Comparison of ENCODE assay signal across 29 cellular contexts in genomic region chr1:201327687-201328240, GRCh38. TPM values are rescaled to one million over a fixed set of nuclear protein-coding genes. Genes with fewer than 3 reads are reported as not detected.
A peak's percentile ranks its signal among the peaks of the same experiment; 100 is the strongest.
DNase-seq lines count a peak whose midpoint lies in the region; ATAC-seq, FAIRE-seq and TF ChIP-seq lines count a peak whose summit lies in the region.
"Had no signal": no experiment of that assay in that cellular context is flagged by ENCODE, and none has a peak within 500 bp of the region (broad histone marks: within the 10 kb centered on the region; RNA-seq: fewer than 3 reads in every experiment).

No MANE protein-coding gene starts in this region.

- H3K27ac ChIP-seq in cardiac muscle cell, result peak overlapping the region; percentile 84
- H3K27ac ChIP-seq in right atrium auricular region, result no peak overlapping the region
- H3K27ac ChIP-seq in foreskin keratinocyte, result peak overlapping the region; percentile 43
- no peak overlapping the region for H3K27ac ChIP-seq in upper lobe of right lung
- H3K27ac ChIP-seq: SK-N-MC had no signal

- H3K36me3 ChIP-seq in cardiac muscle cell (no peaks in the 10 kb centered on the region), right atrium auricular region (no peaks in the 10 kb centered on the region), bronchial epithelial cell (ENCODE audit: control insufficient read depth, insufficient read depth, low read length) (peaks cover 62% of the 10 kb centered on the region), upper lobe of right lung (no peaks in the 10 kb centered on the region)
- H3K36me3 ChIP-seq: MG63 had no signal

- H3K4me1 ChIP-seq in cardiac muscle cell (ENCODE audit: low read depth) (peaks cover 36% of the 10 kb centered on the region), right atrium auricular region (peaks cover 0 to 36% of the 10 kb centered on the region in 2 donors), foreskin keratinocyte (peaks cover 5% of the 10 kb centered on the region), upper lobe of right lung (peaks cover 9% of the 10 kb centered on the region)

- ATAC-seq in foreskin keratinocyte (peak; percentile 49), upper lobe of right lung (no peak)
- ATAC-seq: HCT116 had no signal

- H3K4me3 ChIP-seq in cardiac muscle cell (no peak overlapping the region), right atrium auricular region (no peak overlapping the region), bronchial epithelial cell (ENCODE audit: low read depth, low read length) (no peak overlapping the region), upper lobe of right lung (no peak overlapping the region)
- H3K4me3 ChIP-seq: MG63, SK-N-MC had no signal

- no peak for DNase-seq in cardiac muscle cell (ENCODE audit: low read depth in 1 of 2, low spot score in 1 of 2)
- no peak for DNase-seq in right atrium auricular region (ENCODE audit: low spot score)
- DNase-seq in bronchial epithelial cell (ENCODE audit: low read depth), result peak; percentile 85
- DNase-seq in foreskin keratinocyte, result peak in 1 of 2 donors; percentile 76
- peak; percentile 43 for DNase-seq in upper lobe of right lung
- no peak for DNase-seq in DMS 273 treated with DMSO at 0.1 percent for 48 hours (lab: John Stamatoyannopoulos, UW)
- no peak for DNase-seq in occipital lobe (lab: John Stamatoyannopoulos, UW)
- no peak for DNase-seq in dedifferentiated amniotic fluid mesenchymal stem cell (ENCODE audit: extremely low spot score)
- DNase-seq: 8988T; AML-193; C1 segment of cervical spinal cord; Calu3; CD8-positive, alpha-beta memory T cell; DMS53; GDM1; Kasumi-1; MG63; NCI-H1436; NCI-H187 treated with DMSO at 0.1 percent for 48 hours; NCI-H2107; NCI-H446 treated with DMSO at 0.1 percent for 48 hours; NCI-H526 treated with DMSO at 0.1 percent for 48 hours; OCI-M1; SHP77 had no signal

- H3K27me3 ChIP-seq in cardiac muscle cell (no peaks in the 10 kb centered on the region), right atrium auricular region (no peaks in the 10 kb centered on the region), bronchial epithelial cell (ENCODE audit: control insufficient read depth, insufficient read depth, low read length) (no peaks in the 10 kb centered on the region), foreskin keratinocyte (no peaks in the 10 kb centered on the region), upper lobe of right lung (no peaks in the 10 kb centered on the region)
- H3K27me3 ChIP-seq: MG63 had no signal

- TF ChIP-seq CTCF in cardiac muscle cell (IDR thresholded peaks at IDR 0.05; ENCODE audit: low read depth, low read length) (no peak), right atrium auricular region (IDR thresholded peaks at IDR 0.05) (no peak), bronchial epithelial cell (IDR thresholded peaks at IDR 0.05; ENCODE audit: insufficient read depth, low read length, severe bottlenecking) (no peak), foreskin keratinocyte (conservative IDR thresholded peaks at IDR 0.05) (peak; percentile 21), upper lobe of right lung (IDR thresholded peaks at IDR 0.05) (no peak)

- peak; percentile 95 for FAIRE-seq in bronchial epithelial cell (lab: Jason Lieb, UNC)
- FAIRE-seq: GM18507, H1, RCC 7860 had no signal

- H3K9me3 ChIP-seq in cardiac muscle cell (ENCODE audit: low read depth), result no peaks in the 10 kb centered on the region
- no peaks in the 10 kb centered on the region for H3K9me3 ChIP-seq in right atrium auricular region
- H3K9me3 ChIP-seq in upper lobe of right lung, result no peaks in the 10 kb centered on the region
- H3K9me3 ChIP-seq: MG63 had no signal

- intact Hi-C loops in upper lobe of right lung (cut with DNase I), result no loop called here

RNA-seq across cellular contexts. Expression of gene PKP1, which starts 44.5 kb away (rescaled TPM):
- total RNA-seq in cardiac muscle cell (0.03 and 0.04 TPM in 2 replicates), right atrium auricular region (1 to 10 TPM in 1 of 2 donors, not detected in 1; 2.3 TPM), bronchial epithelial cell (117 and 337 TPM in 2 replicates), foreskin keratinocyte (153 and 171 TPM in 2 replicates), upper lobe of right lung (0.69 TPM), occipital lobe (0.16 TPM)
- polyA plus RNA-seq in cardiac muscle cell (not detected in 2 replicates), foreskin keratinocyte (92.5 and 104 TPM in 2 replicates)
- total RNA-seq: CD8-positive, alpha-beta memory T cell had no signal
- polyA plus RNA-seq: CD8-positive, alpha-beta memory T cell had no signal

RNA-seq across cellular contexts. Expression of gene TNNT2, which starts 49.7 kb away (rescaled TPM):
- total RNA-seq in cardiac muscle cell (4,623 and 7,232 TPM in 2 replicates), right atrium auricular region (over 10,000 TPM in 1 of 2 donors, 1,000 to 10,000 TPM in 1; 4,112 to 12,321 TPM), bronchial epithelial cell (0.26 and 2.0 TPM in 2 replicates), foreskin keratinocyte (0.11 and 0.17 TPM in 2 replicates), upper lobe of right lung (6.4 TPM), occipital lobe (not detected)
- polyA plus RNA-seq in cardiac muscle cell (7,307 and 9,291 TPM in 2 replicates), foreskin keratinocyte (0.20 TPM in 1 of 2 replicates, not detected in the other)
- total RNA-seq: CD8-positive, alpha-beta memory T cell had no signal
- polyA plus RNA-seq: CD8-positive, alpha-beta memory T cell had no signal

Comparison
In these comparisons a context has a peak if more than half of its experiments do, and no peak if none do; other contexts are left out.
1. H3K27ac ChIP-seq: peak in cardiac muscle cell (single experiment) and foreskin keratinocyte (single experiment); none in right atrium auricular region (0 of 2) and upper lobe of right lung (single experiment).
2. DNase-seq: peak in bronchial epithelial cell (single experiment) and upper lobe of right lung (single experiment); none in cardiac muscle cell (0 of 2), right atrium auricular region (single experiment), DMS 273 treated with DMSO at 0.1 percent for 48 hours (single experiment), occipital lobe (single experiment) and dedifferentiated amniotic fluid mesenchymal stem cell (single experiment).
3. RNA of gene PKP1, which starts 44.5 kb away (total RNA-seq): 153 to 171 TPM in foreskin keratinocyte and 117 to 337 TPM in bronchial epithelial cell; 2.3 TPM in right atrium auricular region, 0.69 TPM in upper lobe of right lung (single experiment), 0.16 TPM in occipital lobe (single experiment) and 0.03 to 0.04 TPM in cardiac muscle cell; every median in the first group is over 10 times any median in the second.
4. RNA of gene TNNT2, which starts 49.7 kb away (total RNA-seq): 4,112 to 12,321 TPM in right atrium auricular region and 4,623 to 7,232 TPM in cardiac muscle cell; 6.4 TPM in upper lobe of right lung (single experiment), 0.26 to 2.0 TPM in bronchial epithelial cell, not detected in occipital lobe (single experiment) and 0.11 to 0.17 TPM in foreskin keratinocyte; every median in the first group is over 100 times any median in the second.